24 cellular contexts compared by ENCODE assay signal in genomic region chr20:43463864-43464785, GRCh38. TPM values are rescaled to one million over a fixed set of nuclear protein-coding genes. Genes with fewer than 3 reads are reported as not detected.
DNase-seq lines count a peak whose midpoint lies in the region; ATAC-seq and TF ChIP-seq lines count a peak whose summit lies in the region.
"Had no signal": no experiment of that assay in that cellular context is flagged by ENCODE, and none has a peak within 500 bp of the region (broad histone marks: within the 10 kb centered on the region; RNA-seq: fewer than 3 reads in every experiment).

No MANE protein-coding gene starts in this region.

- peaks cover 55% of the 10 kb centered on the region for H3K4me1 Mint-ChIP-seq in CD8-positive, alpha-beta T cell (ENCODE audit: low read depth)
- H3K4me1 Mint-ChIP-seq in CD8-positive, alpha-beta memory T cell, result peaks cover 27 to 65% (median 55%) of the 10 kb centered on the region in 3 donors

- H3K4me3 ChIP-seq in CD8-positive, alpha-beta T cell (ENCODE audit: low read depth, low read length), result no peak overlapping the region
- no peak overlapping the region for H3K4me3 ChIP-seq in RWPE2 (ENCODE audit: severe bottlenecking)
- H3K4me3 ChIP-seq in CD8-positive, alpha-beta memory T cell (ENCODE audit: low read length), result no peak overlapping the region
- no peak overlapping the region for H3K4me3 ChIP-seq in gastroesophageal sphincter
- H3K4me3 ChIP-seq: colonic mucosa, esophagus squamous epithelium, mucosa of descending colon had no signal

- 80 to 85% methylated on average over 6 to 10 of the region's 10 CpGs for WGBS in gastroesophageal sphincter (ENCODE audit: low coverage in 1 of 2), 2 donors

- H3K27me3 ChIP-seq in CD8-positive, alpha-beta T cell (ENCODE audit: insufficient read depth, low read length), result no peaks in the 10 kb centered on the region
- no peaks in the 10 kb centered on the region for H3K27me3 ChIP-seq in RWPE2 (ENCODE audit: insufficient read depth, poor library complexity, severe bottlenecking)
- H3K27me3 ChIP-seq in CD8-positive, alpha-beta memory T cell (ENCODE audit: insufficient read depth, low read length, poor library complexity, severe bottlenecking), result no peaks in the 10 kb centered on the region
- no peaks in the 10 kb centered on the region for H3K27me3 ChIP-seq in gastroesophageal sphincter
- H3K27me3 ChIP-seq: colonic mucosa, esophagus squamous epithelium had no signal

- no peak overlapping the region for H3K27ac Mint-ChIP-seq in CD8-positive, alpha-beta T cell
- H3K27ac Mint-ChIP-seq in CD8-positive, alpha-beta memory T cell, result peak overlapping the region in 2 of 8 donors; percentile 53 to 78
- H3K27ac Mint-ChIP-seq: activated CD4-positive, alpha-beta memory T cell treated with anti-CD3 and anti-CD28 coated beads for 36 hours; effector memory CD8-positive, alpha-beta T cell had no signal

- H3K36me3 Mint-ChIP-seq in CD8-positive, alpha-beta T cell, result peaks cover 86% of the 10 kb centered on the region
- H3K36me3 Mint-ChIP-seq in CD8-positive, alpha-beta memory T cell, result peaks cover 27 to 88% (median 27%) of the 10 kb centered on the region in 3 donors

- CTCF ChIA-PET in CD8-positive, alpha-beta T cell (lab: Charles Lee), result no interaction called here
- CTCF ChIA-PET in CD8-positive, alpha-beta memory T cell (lab: Charles Lee), result no interaction called here

- no peaks in the 10 kb centered on the region for H3K9me3 ChIP-seq in CD8-positive, alpha-beta T cell (ENCODE audit: low read length)
- H3K9me3 ChIP-seq in RWPE2 (ENCODE audit: severe bottlenecking) (no peaks in the 10 kb centered on the region), gastroesophageal sphincter (no peaks in the 10 kb centered on the region)
- no peaks in the 10 kb centered on the region for H3K9me3 ChIP-seq in CD8-positive, alpha-beta memory T cell (ENCODE audit: low read length)
- H3K9me3 ChIP-seq: colonic mucosa, esophagus squamous epithelium, mucosa of descending colon had no signal

- no peak for TF ChIP-seq POLR2A in gastroesophageal sphincter (IDR thresholded peaks at IDR 0.05)

- TF ChIP-seq EP300 in gastroesophageal sphincter (IDR thresholded peaks at IDR 0.05), result no peak

- no peaks in the 10 kb centered on the region for H3K9me3 Mint-ChIP-seq in CD8-positive, alpha-beta T cell
- no peaks in the 10 kb centered on the region for H3K9me3 Mint-ChIP-seq in CD8-positive, alpha-beta memory T cell
- H3K9me3 Mint-ChIP-seq: activated CD4-positive, alpha-beta memory T cell treated with anti-CD3 and anti-CD28 coated beads for 36 hours; effector memory CD8-positive, alpha-beta T cell; stimulated activated naive CD8-positive, alpha-beta T cell treated with anti-CD3 and anti-CD28 coated beads, Interleukin-15, Interleukin-2, amounts not matched to agents 100 ng/mL and 50 ng/mL, for 24 hours had no signal

- no peak overlapping the region for H3K4me3 Mint-ChIP-seq in CD8-positive, alpha-beta T cell
- H3K4me3 Mint-ChIP-seq in CD8-positive, alpha-beta memory T cell, result peak overlapping the region in 1 of 7 donors; percentile 13
- H3K4me3 Mint-ChIP-seq: activated CD4-positive, alpha-beta memory T cell treated with anti-CD3 and anti-CD28 coated beads for 36 hours; stimulated activated naive CD8-positive, alpha-beta T cell treated with anti-CD3 and anti-CD28 coated beads, Interleukin-15, Interleukin-2, amounts not matched to agents 100 ng/mL and 50 ng/mL, for 24 hours had no signal

- peaks cover 40% of the 10 kb centered on the region for H3K36me3 ChIP-seq in CD8-positive, alpha-beta T cell (ENCODE audit: insufficient read depth, low read length)
- H3K36me3 ChIP-seq in RWPE2 (ENCODE audit: low read depth) (peaks cover 90% of the 10 kb centered on the region), gastroesophageal sphincter (peaks cover 11 to 99% of the 10 kb centered on the region in 2 donors)
- peaks cover 54% of the 10 kb centered on the region for H3K36me3 ChIP-seq in CD8-positive, alpha-beta memory T cell (ENCODE audit: insufficient read depth, low read length)

- TF ChIP-seq CTCF in C4-2B (conservative IDR thresholded peaks at IDR 0.05) (no peak), RWPE2 (IDR thresholded peaks at IDR 0.05; ENCODE audit: poor library complexity, severe bottlenecking) (no peak), gastroesophageal sphincter (IDR thresholded peaks at IDR 0.05) (no peak)
- TF ChIP-seq CTCF in CD8-positive, alpha-beta T cell (IDR thresholded peaks at IDR 0.05), result no peak

- intact Hi-C loops in CD8-positive, alpha-beta T cell (cut with DNase I, micrococcal nuclease), result no loop called here
- intact Hi-C loops in left colon (cut with DNase I, micrococcal nuclease), result no loop called here

- H3K27ac ChIP-seq in C4-2B, result 0 out of 2 replicates have a peak overlapping the region, but pooled peaks have one; percentile 26
- no peak overlapping the region for H3K27ac ChIP-seq in CD8-positive, alpha-beta T cell (ENCODE audit: low read depth, low read length)
- H3K27ac ChIP-seq in RWPE2 (ENCODE audit: poor library complexity, severe bottlenecking), result no peak overlapping the region
- H3K27ac ChIP-seq in CD8-positive, alpha-beta memory T cell (ENCODE audit: low read depth, low read length), result no peak overlapping the region
- H3K27ac ChIP-seq in gastroesophageal sphincter, result no peak overlapping the region
- H3K27ac ChIP-seq: colonic mucosa, esophagus squamous epithelium had no signal

- no peak for DNase-seq in CD8-positive, alpha-beta T cell
- DNase-seq in RWPE2 (ENCODE audit: low spot score) (no peak), left colon (no peak), Ammon's horn (ENCODE audit: low spot score) (no peak)
- DNase-seq in CD8-positive, alpha-beta memory T cell, result no peak
- DNase-seq: activated CD4-positive, alpha-beta memory T cell treated with anti-CD3 and anti-CD28 coated beads for 36 hours; activated CD4-positive, CD25-positive, alpha-beta regulatory T cell; activated gamma-delta T cell treated with Interleukin-2 at 50 U/mL for 16 hours; colonic mucosa; effector memory CD8-positive, alpha-beta T cell; esophagus squamous epithelium; HCEC 1CT; islet precursor cell; mucosa of descending colon; NCI-H1417; NCI-H2107; NCI-H446 treated with DMSO at 0.1 percent for 48 hours; posterior cingulate gyrus; T1000 had no signal

- peaks cover 6% of the 10 kb centered on the region for H3K4me1 ChIP-seq in CD8-positive, alpha-beta T cell (ENCODE audit: insufficient read depth, low read length)
- peaks cover 14% of the 10 kb centered on the region for H3K4me1 ChIP-seq in RWPE2 (ENCODE audit: insufficient read depth, poor library complexity, severe bottlenecking)
- H3K4me1 ChIP-seq in CD8-positive, alpha-beta memory T cell (ENCODE audit: insufficient read depth, low read length), result peaks cover 30% of the 10 kb centered on the region
- peaks cover 0 to 44% (median 2%) of the 10 kb centered on the region in 3 donors for H3K4me1 ChIP-seq in gastroesophageal sphincter

- peak; percentile 7 for ATAC-seq in CD8-positive, alpha-beta T cell
- ATAC-seq in RWPE2 (ENCODE audit: low read depth) (peak; percentile 3; the same call in 2 of the 3 replicates), left colon (peak; percentile 35), gastroesophageal sphincter (no peak)
- ATAC-seq: effector memory CD8-positive, alpha-beta T cell; mucosa of descending colon; Right ventricle myocardium inferior; sciatic nerve had no signal

- no peaks in the 10 kb centered on the region for H3K27me3 Mint-ChIP-seq in CD8-positive, alpha-beta T cell (ENCODE audit: low read depth)
- no peaks in the 10 kb centered on the region for H3K27me3 Mint-ChIP-seq in CD8-positive, alpha-beta memory T cell
- H3K27me3 Mint-ChIP-seq: activated CD4-positive, alpha-beta memory T cell treated with anti-CD3 and anti-CD28 coated beads for 36 hours; effector memory CD8-positive, alpha-beta T cell; stimulated activated naive CD8-positive, alpha-beta T cell treated with anti-CD3 and anti-CD28 coated beads, Interleukin-15, Interleukin-2, amounts not matched to agents 100 ng/mL and 50 ng/mL, for 24 hours had no signal

- POLR2A ChIA-PET in CD8-positive, alpha-beta T cell (lab: Charles Lee), result no interaction called here
- POLR2A ChIA-PET in CD8-positive, alpha-beta memory T cell (lab: Charles Lee), result no interaction called here

RNA-seq across cellular contexts. Expression of gene SRSF6, which starts 6.4 kb away (rescaled TPM):
- total RNA-seq in CD8-positive, alpha-beta T cell, result 100 to 1,000 TPM; 361 to 363 TPM
- total RNA-seq in left colon (100 to 1,000 TPM; 109 to 116 TPM), gastroesophageal sphincter (10 to 100 TPM; 25.3 to 47.5 (median 31.3) TPM)
- total RNA-seq in CD8-positive, alpha-beta memory T cell, result 100 to 1,000 TPM; 203 to 207 TPM
- 40.3 TPM for polyA plus RNA-seq in CD8-positive, alpha-beta memory T cell

RNA-seq across cellular contexts. Expression of gene L3MBTL1, which starts 43.4 kb away (rescaled TPM):
- total RNA-seq in CD8-positive, alpha-beta T cell, result 10 to 100 TPM; 11.8 to 12.8 TPM
- total RNA-seq in left colon, result 10 to 100 TPM in 1 of 2 donors, 1 to 10 TPM in 1; 7.6 to 11.5 TPM
- total RNA-seq in CD8-positive, alpha-beta memory T cell, result 1 to 10 TPM; 4.6 to 5.2 TPM
- 1.8 TPM for polyA plus RNA-seq in CD8-positive, alpha-beta memory T cell
- 10 to 100 TPM in 2 of 4 donors, 1 to 10 TPM in 2; 7.5 to 34.7 (median 15.7) TPM for total RNA-seq in gastroesophageal sphincter
